Comparison of ENCODE assay signal across 9 cellular contexts in the genomic region with DNA sequence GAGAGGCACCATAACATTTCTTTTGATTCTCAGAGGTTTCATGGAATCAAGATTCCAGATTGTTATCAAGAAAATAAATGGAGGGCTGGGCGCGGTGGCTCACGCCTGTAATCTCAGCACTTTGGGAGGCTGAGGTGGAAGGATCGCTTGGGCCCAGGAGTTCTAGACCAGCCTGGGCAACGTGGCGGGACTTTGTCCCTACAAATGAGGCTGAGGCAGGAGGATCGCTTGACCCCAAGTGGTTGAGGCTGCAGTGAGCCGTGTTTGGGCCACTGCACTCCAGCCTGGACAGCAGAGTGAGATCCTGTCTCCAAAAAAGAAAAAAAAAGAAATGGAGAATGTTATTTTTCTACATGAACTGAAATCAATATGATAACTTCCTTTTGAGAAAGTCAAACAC. TPM values are rescaled to one million over a fixed set of nuclear protein-coding genes. Genes with fewer than 3 reads are reported as not detected.
DNase-seq lines count a peak whose midpoint lies in the region; ATAC-seq and TF ChIP-seq lines count a peak whose summit lies in the region.
"Had no signal": no experiment of that assay in that cellular context is flagged by ENCODE, and none has a peak within 500 bp of the region (broad histone marks: within the 10 kb centered on the region; RNA-seq: fewer than 3 reads in every experiment).

No MANE protein-coding gene starts in this region.

- peaks cover 24% of the 10 kb centered on the region for H3K36me3 ChIP-seq in HAP-1 (replicated peaks)
- peaks cover 4 to 12% (median 10%) of the 10 kb centered on the region in 3 donors for H3K36me3 ChIP-seq in skeletal muscle tissue (ENCODE audit: control insufficient read depth in 3 of 3, insufficient read depth in 3 of 3, low read length in 3 of 3)

- no peak overlapping the region for H3K27ac Mint-ChIP-seq in glutamatergic neuron (ENCODE audit: unreplicated experiment)

- H3K4me1 ChIP-seq in HAP-1 (peaks cover 25% of the 10 kb centered on the region), skeletal muscle tissue (ENCODE audit: control insufficient read depth in 3 of 3, insufficient read depth in 3 of 3, low read length in 3 of 3) (peaks cover 28 to 38% (median 29%) of the 10 kb centered on the region in 3 donors)

- no peak overlapping the region for H3K27ac ChIP-seq in skeletal muscle tissue (ENCODE audit: low read depth, low read length)

- H3K9me3 Mint-ChIP-seq in glutamatergic neuron (ENCODE audit: unreplicated experiment): peaks cover 3% of the 10 kb centered on the region

- H3K4me3 ChIP-seq in HAP-1: peak overlapping the region; percentile 80
- peak overlapping the region; percentile 93 for H3K4me3 ChIP-seq in WI38 (ENCODE audit: low read depth, low read length)
- H3K4me3 ChIP-seq in skeletal muscle tissue (ENCODE audit: low read length in 3 of 3): peak overlapping the region; percentile 88 to 99 (median 96)

- H3K27me3 Mint-ChIP-seq in glutamatergic neuron (ENCODE audit: unreplicated experiment): peaks cover 3% of the 10 kb centered on the region

- DNase-seq in HAP-1 (ENCODE audit: low spot score in 2 of 2) (no peak), glutamatergic neuron (no peak), head of caudate nucleus (no peak), SIG-M5 treated with dmso at 0.1 percent for 504 hours (lab: John Stamatoyannopoulos, UW; ENCODE audit: unreplicated experiment) (no peak)
- DNase-seq: NCI-H2171 had no signal

- peak overlapping the region; percentile 96 for H3K4me3 Mint-ChIP-seq in glutamatergic neuron (ENCODE audit: unreplicated experiment)

- peaks cover 12% of the 10 kb centered on the region for H3K4me1 Mint-ChIP-seq in glutamatergic neuron (ENCODE audit: low read depth, unreplicated experiment)

- TF ChIP-seq CTCF in WI38 (IDR thresholded peaks at IDR 0.05; ENCODE audit: low read depth, low read length) (no peak), glutamatergic neuron (IDR thresholded peaks at IDR 0.05; ENCODE audit: partially characterized antibody, unreplicated experiment) (no peak)

- ATAC-seq in GM18867 (IDR thresholded peaks at IDR 0.05; ENCODE audit: unreplicated experiment) (no peak), GM19452 (IDR thresholded peaks at IDR 0.05; ENCODE audit: unreplicated experiment) (no peak)

- peak overlapping the region in 1 of 3 donors; percentile 40 for H3K9ac ChIP-seq in skeletal muscle tissue (ENCODE audit: low read depth in 1 of 3, low read length in 3 of 3)

- no peaks in the 10 kb centered on the region for H3K27me3 ChIP-seq in HAP-1 (ENCODE audit: low read depth)
- no peaks in the 10 kb centered on the region for H3K27me3 ChIP-seq in skeletal muscle tissue (ENCODE audit: control insufficient read depth in 3 of 3, insufficient read depth in 3 of 3, low read length in 3 of 3)

- intact Hi-C loops in head of caudate nucleus (cut with DNase I): no loop called here

- no peaks in the 10 kb centered on the region for H3K36me3 Mint-ChIP-seq in glutamatergic neuron (ENCODE audit: unreplicated experiment)

- no peaks in the 10 kb centered on the region for H3K9me3 ChIP-seq in HAP-1
- no peaks in the 10 kb centered on the region for H3K9me3 ChIP-seq in skeletal muscle tissue (ENCODE audit: control insufficient read depth in 3 of 3, low read length in 3 of 3)

- in situ Hi-C loops in HAP-1 (cut with MboI; ENCODE audit: low sequenced_read_pairs): no loop called here

RNA-seq across cellular contexts. Expression of gene SLC39A9, which starts 1.3 kb away (rescaled TPM):
- total RNA-seq in glutamatergic neuron (ENCODE audit: unreplicated experiment): 56.4 TPM
- total RNA-seq in skeletal muscle tissue: 52.7 TPM

RNA-seq across cellular contexts. Expression of gene ERH, which starts 1.7 kb away (rescaled TPM):
- total RNA-seq in glutamatergic neuron (ENCODE audit: unreplicated experiment): 223 TPM
- total RNA-seq in skeletal muscle tissue: 75.7 TPM
